Comparison of ENCODE assay signal across 9 cellular contexts in the genomic region with DNA sequence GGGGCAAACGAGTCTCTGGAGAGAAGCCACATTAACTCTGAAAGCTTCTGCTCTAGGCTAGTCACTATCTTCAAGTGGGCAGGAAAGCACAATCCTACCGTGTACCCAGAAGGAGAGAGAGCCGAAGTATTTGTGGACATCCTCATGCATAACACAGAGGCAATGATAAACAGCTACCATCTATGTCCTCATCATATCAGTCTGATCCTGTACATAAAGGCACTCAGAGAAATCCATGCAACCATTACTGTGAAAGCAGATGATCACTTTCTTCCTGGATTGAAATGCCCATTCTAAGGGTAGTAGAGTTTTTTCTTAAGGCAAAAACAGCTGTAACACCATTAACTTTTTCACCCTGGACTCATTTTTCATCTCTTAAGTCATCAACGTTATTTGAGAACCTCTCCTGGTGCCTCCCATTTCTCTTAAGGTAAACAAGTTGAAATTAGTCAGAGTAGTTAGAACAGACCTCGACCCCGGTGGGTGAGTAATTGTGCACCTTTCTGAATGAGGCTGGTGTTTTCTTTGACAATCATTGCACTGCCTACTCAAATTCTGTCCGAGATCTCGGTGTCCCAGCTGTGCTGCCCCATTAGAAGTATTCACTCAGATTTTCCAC.
DNase-seq lines count a peak whose midpoint lies in the region; ATAC-seq and TF ChIP-seq lines count a peak whose summit lies in the region.
"Had no signal": no experiment of that assay in that cellular context is flagged by ENCODE, and none has a peak within 500 bp of the region (broad histone marks: within the 10 kb centered on the region; RNA-seq: fewer than 3 reads in every experiment).

No MANE protein-coding gene starts in this region.

- H3K9ac ChIP-seq in skeletal muscle satellite cell (ENCODE audit: low read depth, low read length): no peak overlapping the region

- H3K9me3 ChIP-seq in skeletal muscle satellite cell (replicated peaks; ENCODE audit: low read length): no peaks in the 10 kb centered on the region
- H3K9me3 ChIP-seq in tibial nerve: no peaks in the 10 kb centered on the region

- H3K36me3 ChIP-seq in skeletal muscle satellite cell (ENCODE audit: insufficient read depth, low read length) (no peaks in the 10 kb centered on the region), tibial nerve (no peaks in the 10 kb centered on the region)

- TF ChIP-seq CTCF in tibial nerve (IDR thresholded peaks at IDR 0.05): no peak

- H3K27me3 ChIP-seq in skeletal muscle satellite cell (ENCODE audit: control insufficient read depth, insufficient read depth, low read length): no peaks in the 10 kb centered on the region
- no peaks in the 10 kb centered on the region for H3K27me3 ChIP-seq in tibial nerve

- H3K4me1 ChIP-seq in skeletal muscle satellite cell (ENCODE audit: control insufficient read depth, insufficient read depth, low read length) (peaks cover 16% of the 10 kb centered on the region), tibial nerve (peaks cover 0 to 7% (median 0%) of the 10 kb centered on the region in 4 donors)

- ATAC-seq in GM18868 (IDR thresholded peaks at IDR 0.05; ENCODE audit: unreplicated experiment) (peak; percentile 83), HG02840 (IDR thresholded peaks at IDR 0.05; ENCODE audit: low FRiP score, unreplicated experiment) (peak; percentile 65)

- peak overlapping the region; percentile 2 for H3K4me2 ChIP-seq in skeletal muscle satellite cell (ENCODE audit: low read length)

- in situ Hi-C loops in ACHN (cut with HindIII; ENCODE audit: low pct_ligation_motif_present, low pct_unique_long_range_greater_than_20kb, low sequenced_read_pairs): no loop called here

- TF ChIP-seq POLR2A in tibial nerve (IDR thresholded peaks at IDR 0.05): no peak

- no peak overlapping the region for H3K27ac ChIP-seq in tibial nerve
- H3K27ac ChIP-seq: SK-N-MC had no signal

- intact Hi-C loops in posterior vena cava (cut with DNase I): no loop called here

- peak; percentile 63 to 77 for DNase-seq in activated CD4-positive, alpha-beta T cell treated with anti-CD3 and anti-CD28 coated beads, Interleukin-2, amount 50 U/mL, for 48 hours
- DNase-seq in ACHN: no peak
- no peak for DNase-seq in tibial nerve (ENCODE audit: low spot score in 2 of 2)
- DNase-seq in posterior vena cava (ENCODE audit: low spot score): no peak
- DNase-seq in retina: no peak

- TF ChIP-seq EP300 in tibial nerve (IDR thresholded peaks at IDR 0.05): no peak

- 63 to 69% methylated on average over 8 of the region's 8 CpGs for WGBS in tibial nerve, 2 donors

- H3K4me3 ChIP-seq in skeletal muscle satellite cell (ENCODE audit: low read length) (no peak overlapping the region), tibial nerve (no peak overlapping the region)
- H3K4me3 ChIP-seq: SK-N-MC had no signal

Comparison
In these comparisons a context has a peak if more than half of its experiments do, and no peak if none do; other contexts are left out.
1. DNase-seq: peak in activated CD4-positive, alpha-beta T cell treated with anti-CD3 and anti-CD28 coated beads, Interleukin-2, amount 50 U/mL, for 48 hours (2 of 2); none in ACHN (single experiment), tibial nerve (0 of 2), posterior vena cava (single experiment) and retina (single experiment).